In genomic region chr1:154559496-154559950, GRCh38 we compare ENCODE assay signal across 8 cellular contexts. TPM values are rescaled to one million over a fixed set of nuclear protein-coding genes. Genes with fewer than 3 reads are reported as not detected.
DNase-seq lines count a peak whose midpoint lies in the region; ATAC-seq, FAIRE-seq and TF ChIP-seq lines count a peak whose summit lies in the region.

No MANE protein-coding gene starts in this region.

- peak; percentile 35 for ATAC-seq in GM19328 (IDR thresholded peaks at IDR 0.05; ENCODE audit: unreplicated experiment)
- ATAC-seq in activated CD8-positive, alpha-beta memory T cell treated with anti-CD3 and anti-CD28 coated beads, Interleukin-2, amount 10 ng/mL, durations not matched to agents 7 days and 5 days = peak; percentile 43

- H3K79me2 ChIP-seq in mesendoderm (ENCODE audit: control insufficient read depth, insufficient read depth, low read length) = peaks cover 26% of the 10 kb centered on the region

- H3K4me1 ChIP-seq in BE2C (peaks cover 2% of the 10 kb centered on the region; the same call in 1 of the 2 replicates), mesendoderm (ENCODE audit: control insufficient read depth, low read depth, low read length) (peaks cover 10% of the 10 kb centered on the region)

- H3K9ac ChIP-seq in mesendoderm (ENCODE audit: low read length) = peak overlapping the region; percentile 73

- H3K4me2 ChIP-seq in mesendoderm (ENCODE audit: low read length) = peak overlapping the region; percentile 52

- H4K8ac ChIP-seq in mesendoderm (ENCODE audit: low read depth, low read length) = no peak overlapping the region

- H2BK120ac ChIP-seq in mesendoderm (ENCODE audit: low read depth, low read length) = no peak overlapping the region

- H3K36me3 ChIP-seq in BE2C = peaks cover 12% of the 10 kb centered on the region
- H3K36me3 ChIP-seq in mesendoderm (ENCODE audit: control insufficient read depth, insufficient read depth, low read length) = peaks cover 1% of the 10 kb centered on the region

- H3K27me3 ChIP-seq in BE2C (no peaks in the 10 kb centered on the region), mesendoderm (ENCODE audit: insufficient read depth, low read length, poor library complexity) (no peaks in the 10 kb centered on the region)

- peaks cover 27% of the 10 kb centered on the region for H3K4me1 Mint-ChIP-seq in activated CD8-positive, alpha-beta memory T cell treated with anti-CD3 and anti-CD28 coated beads, Interleukin-2, amount 10 ng/mL, durations not matched to agents 7 days and 5 days

- H3K9me3 Mint-ChIP-seq in activated CD8-positive, alpha-beta memory T cell treated with anti-CD3 and anti-CD28 coated beads, Interleukin-2, amount 10 ng/mL, durations not matched to agents 7 days and 5 days (ENCODE audit: low read depth) = no peaks in the 10 kb centered on the region

- peak overlapping the region; percentile 83 for H3K4me3 Mint-ChIP-seq in activated CD8-positive, alpha-beta memory T cell treated with anti-CD3 and anti-CD28 coated beads, Interleukin-2, amount 10 ng/mL, durations not matched to agents 7 days and 5 days

- H3K27ac ChIP-seq in mesendoderm (ENCODE audit: low read depth, low read length) = no peak overlapping the region

- no peak for FAIRE-seq in HTR-8/SVneo (lab: Jason Lieb, UNC)
- FAIRE-seq in endometrium (lab: Jason Lieb, UNC) = peak; percentile 15

- H3K23ac ChIP-seq in mesendoderm (ENCODE audit: low read length) = no peak overlapping the region

- no peaks in the 10 kb centered on the region for H3K9me3 ChIP-seq in BE2C

- no peak overlapping the region for H2BK5ac ChIP-seq in mesendoderm (ENCODE audit: low read length)

- no peak overlapping the region for H2AK5ac ChIP-seq in mesendoderm (ENCODE audit: low read length)

- DNase-seq in BE2C (peak; percentile 93), HTR-8/SVneo (ENCODE audit: insufficient read length, low spot score) (peak; percentile 81), NOMO-1 treated with DMSO at 0.1 percent for 48 hours (lab: John Stamatoyannopoulos, UW; ENCODE audit: unreplicated experiment) (peak; percentile 83), mesendoderm (peak; percentile 97)
- DNase-seq in activated CD8-positive, alpha-beta memory T cell treated with anti-CD3 and anti-CD28 coated beads, Interleukin-2, amount 10 ng/mL, durations not matched to agents 7 days and 5 days = peak; percentile 90
- DNase-seq in stimulated activated CD8-positive, alpha-beta memory T cell treated with anti-CD3 and anti-CD28 coated beads, Interleukin-15, amount 100 ng/mL, for 1 hour (ENCODE audit: low read depth) = peak; percentile 62

- H3K4me3 ChIP-seq in BE2C (ENCODE audit: low read depth, low read length) (peak overlapping the region; percentile 68), mesendoderm (ENCODE audit: low read length) (no peak overlapping the region)

- no peak overlapping the region for H2BK15ac ChIP-seq in mesendoderm (replicated peaks; ENCODE audit: low read depth)

- H3K18ac ChIP-seq in mesendoderm (ENCODE audit: low read length) = no peak overlapping the region

- WGBS in mesendoderm (ENCODE audit: extremely low coverage, insufficient coverage, low lambda C conversion rate) = no CpG with 5 or more reads among the region's 11 CpGs

- CTCF ChIA-PET in activated CD8-positive, alpha-beta memory T cell treated with anti-CD3 and anti-CD28 coated beads, Interleukin-2, amount 10 ng/mL, durations not matched to agents 7 days and 5 days (lab: Charles Lee) = interaction anchor here (0.6 to 2.3 kb wide), 63 partner anchors 8 to 634 kb away, joined by 3 to 21 read pairs (median 4); partner anchors contain the start of genes ADAR, CHRNB2, EFNA3 and FLAD1

- peak overlapping the region; percentile 12 for H4K5ac ChIP-seq in mesendoderm (ENCODE audit: low read length)

- peaks cover 19% of the 10 kb centered on the region for H3K79me1 ChIP-seq in mesendoderm (ENCODE audit: low read length)

- peak; percentile 95 for TF ChIP-seq CTCF in BE2C (IDR thresholded peaks at IDR 0.05; ENCODE audit: low read depth, low read length)

- peak overlapping the region; percentile 88 for H3K27ac Mint-ChIP-seq in activated CD8-positive, alpha-beta memory T cell treated with anti-CD3 and anti-CD28 coated beads, Interleukin-2, amount 10 ng/mL, durations not matched to agents 7 days and 5 days

- no peaks in the 10 kb centered on the region for H3K27me3 Mint-ChIP-seq in activated CD8-positive, alpha-beta memory T cell treated with anti-CD3 and anti-CD28 coated beads, Interleukin-2, amount 10 ng/mL, durations not matched to agents 7 days and 5 days

- no peak overlapping the region for H3K4ac ChIP-seq in mesendoderm (ENCODE audit: low read depth, low read length)

- peaks cover 17% of the 10 kb centered on the region for H3K36me3 Mint-ChIP-seq in activated CD8-positive, alpha-beta memory T cell treated with anti-CD3 and anti-CD28 coated beads, Interleukin-2, amount 10 ng/mL, durations not matched to agents 7 days and 5 days

- H3K56ac ChIP-seq in mesendoderm (ENCODE audit: low read length) = peak overlapping the region; percentile 91

RNA-seq across cellular contexts. Expression of gene UBE2Q1, which starts 1.1 kb away (rescaled TPM):
- 265 TPM for polyA plus RNA-seq in BE2C (2012; ENCODE audit: insufficient read depth, insufficient read length, low read depth)
- 100 to 1,000 TPM; 103 to 110 TPM for total RNA-seq in activated CD8-positive, alpha-beta memory T cell treated with anti-CD3 and anti-CD28 coated beads, Interleukin-2, amount 10 ng/mL, durations not matched to agents 7 days and 5 days
- 53.4 TPM for polyA plus RNA-seq in mesendoderm (2013, experiment 1 of 2)
- 52.6 TPM for polyA plus RNA-seq in mesendoderm (2013, experiment 2 of 2)

RNA-seq across cellular contexts. Expression of gene CHRNB2, which starts 8.1 kb away (rescaled TPM):
- polyA plus RNA-seq in BE2C (2012; ENCODE audit: insufficient read depth, insufficient read length, low read depth) = 62.7 TPM
- not detected for total RNA-seq in activated CD8-positive, alpha-beta memory T cell treated with anti-CD3 and anti-CD28 coated beads, Interleukin-2, amount 10 ng/mL, durations not matched to agents 7 days and 5 days
- 0.51 TPM for polyA plus RNA-seq in mesendoderm (2013, experiment 1 of 2)
- 0.55 TPM for polyA plus RNA-seq in mesendoderm (2013, experiment 2 of 2)

RNA-seq across cellular contexts. Expression of gene ADAR, which starts 48.5 kb away (rescaled TPM):
- 147 TPM for polyA plus RNA-seq in BE2C (2012; ENCODE audit: insufficient read depth, insufficient read length, low read depth)
- 100 to 1,000 TPM; 369 to 434 TPM for total RNA-seq in activated CD8-positive, alpha-beta memory T cell treated with anti-CD3 and anti-CD28 coated beads, Interleukin-2, amount 10 ng/mL, durations not matched to agents 7 days and 5 days
- 111 TPM for polyA plus RNA-seq in mesendoderm (2013, experiment 1 of 2)
- polyA plus RNA-seq in mesendoderm (2013, experiment 2 of 2) = 114 TPM

RNA-seq across cellular contexts. Expression of gene SHE, which starts 57.3 kb away (rescaled TPM):
- polyA plus RNA-seq in BE2C (2012; ENCODE audit: insufficient read depth, insufficient read length, low read depth) = not detected
- total RNA-seq in activated CD8-positive, alpha-beta memory T cell treated with anti-CD3 and anti-CD28 coated beads, Interleukin-2, amount 10 ng/mL, durations not matched to agents 7 days and 5 days = not detected
- polyA plus RNA-seq in mesendoderm (2013, experiment 1 of 2) = 0.17 TPM
- polyA plus RNA-seq in mesendoderm (2013, experiment 2 of 2) = 0.14 TPM

RNA-seq across cellular contexts. Expression of gene TDRD10, which starts 57.5 kb away (rescaled TPM):
- polyA plus RNA-seq in BE2C (2012; ENCODE audit: insufficient read depth, insufficient read length, low read depth) = not detected
- total RNA-seq in activated CD8-positive, alpha-beta memory T cell treated with anti-CD3 and anti-CD28 coated beads, Interleukin-2, amount 10 ng/mL, durations not matched to agents 7 days and 5 days = not detected
- polyA plus RNA-seq in mesendoderm (2013, experiment 1 of 2) = 0.07 TPM
- 0.10 TPM for polyA plus RNA-seq in mesendoderm (2013, experiment 2 of 2)
